1 cellular context compared by ENCODE assay signal in the genomic region with DNA sequence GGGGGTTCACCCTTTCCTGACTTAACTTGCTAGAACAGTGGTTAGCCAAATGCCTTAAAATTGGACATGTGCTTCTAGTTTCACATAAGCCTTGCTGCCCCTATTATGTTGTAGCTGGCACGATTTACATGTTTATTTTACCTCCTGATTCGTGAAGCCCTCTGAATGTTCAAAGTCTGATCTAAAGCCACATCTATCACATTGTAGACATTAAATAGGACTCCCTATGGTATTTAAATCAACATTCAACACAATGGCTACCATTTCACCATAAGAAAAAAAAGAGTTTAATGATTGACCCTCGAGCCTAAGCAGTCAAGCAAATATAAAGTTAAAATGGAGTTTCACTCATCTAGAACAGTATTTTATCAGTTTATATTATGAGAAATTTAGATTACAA.
A peak's percentile ranks its signal among the peaks of the same experiment; 100 is the strongest.
TF ChIP-seq lines count a peak whose summit lies in the region.

No MANE protein-coding gene starts in this region.

TF ChIP-seq in HEK293, 187 proteins besides CTCF, POLR2A, EP300 and RAD21 (continued from another document):
- TF ChIP-seq, protein P1, sequence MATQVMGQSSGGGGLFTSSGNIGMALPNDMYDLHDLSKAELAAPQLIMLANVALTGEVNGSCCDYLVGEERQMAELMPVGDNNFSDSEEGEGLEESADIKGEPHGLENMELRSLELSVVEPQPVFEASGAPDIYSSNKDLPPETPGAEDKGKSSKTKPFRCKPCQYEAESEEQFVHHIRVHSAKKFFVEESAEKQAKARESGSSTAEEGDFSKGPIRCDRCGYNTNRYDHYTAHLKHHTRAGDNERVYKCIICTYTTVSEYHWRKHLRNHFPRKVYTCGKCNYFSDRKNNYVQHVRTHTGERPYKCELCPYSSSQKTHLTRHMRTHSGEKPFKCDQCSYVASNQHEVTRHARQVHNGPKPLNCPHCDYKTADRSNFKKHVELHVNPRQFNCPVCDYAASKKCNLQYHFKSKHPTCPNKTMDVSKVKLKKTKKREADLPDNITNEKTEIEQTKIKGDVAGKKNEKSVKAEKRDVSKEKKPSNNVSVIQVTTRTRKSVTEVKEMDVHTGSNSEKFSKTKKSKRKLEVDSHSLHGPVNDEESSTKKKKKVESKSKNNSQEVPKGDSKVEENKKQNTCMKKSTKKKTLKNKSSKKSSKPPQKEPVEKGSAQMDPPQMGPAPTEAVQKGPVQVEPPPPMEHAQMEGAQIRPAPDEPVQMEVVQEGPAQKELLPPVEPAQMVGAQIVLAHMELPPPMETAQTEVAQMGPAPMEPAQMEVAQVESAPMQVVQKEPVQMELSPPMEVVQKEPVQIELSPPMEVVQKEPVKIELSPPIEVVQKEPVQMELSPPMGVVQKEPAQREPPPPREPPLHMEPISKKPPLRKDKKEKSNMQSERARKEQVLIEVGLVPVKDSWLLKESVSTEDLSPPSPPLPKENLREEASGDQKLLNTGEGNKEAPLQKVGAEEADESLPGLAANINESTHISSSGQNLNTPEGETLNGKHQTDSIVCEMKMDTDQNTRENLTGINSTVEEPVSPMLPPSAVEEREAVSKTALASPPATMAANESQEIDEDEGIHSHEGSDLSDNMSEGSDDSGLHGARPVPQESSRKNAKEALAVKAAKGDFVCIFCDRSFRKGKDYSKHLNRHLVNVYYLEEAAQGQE (tag by site-specific recombination; IDR thresholded peaks at IDR 0.05): no peak
- TF ChIP-seq ZNF664 (tag by site-specific recombination; IDR thresholded peaks at IDR 0.05): no peak
- TF ChIP-seq ZSCAN23 (tag by site-specific recombination; IDR thresholded peaks at IDR 0.05): no peak
- TF ChIP-seq, protein P2, sequence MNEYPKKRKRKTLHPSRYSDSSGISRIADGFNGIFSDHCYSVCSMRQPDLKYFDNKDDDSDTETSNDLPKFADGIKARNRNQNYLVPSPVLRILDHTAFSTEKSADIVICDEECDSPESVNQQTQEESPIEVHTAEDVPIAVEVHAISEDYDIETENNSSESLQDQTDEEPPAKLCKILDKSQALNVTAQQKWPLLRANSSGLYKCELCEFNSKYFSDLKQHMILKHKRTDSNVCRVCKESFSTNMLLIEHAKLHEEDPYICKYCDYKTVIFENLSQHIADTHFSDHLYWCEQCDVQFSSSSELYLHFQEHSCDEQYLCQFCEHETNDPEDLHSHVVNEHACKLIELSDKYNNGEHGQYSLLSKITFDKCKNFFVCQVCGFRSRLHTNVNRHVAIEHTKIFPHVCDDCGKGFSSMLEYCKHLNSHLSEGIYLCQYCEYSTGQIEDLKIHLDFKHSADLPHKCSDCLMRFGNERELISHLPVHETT (tag by site-specific recombination; IDR thresholded peaks at IDR 0.05): no peak
- TF ChIP-seq, protein P3, sequence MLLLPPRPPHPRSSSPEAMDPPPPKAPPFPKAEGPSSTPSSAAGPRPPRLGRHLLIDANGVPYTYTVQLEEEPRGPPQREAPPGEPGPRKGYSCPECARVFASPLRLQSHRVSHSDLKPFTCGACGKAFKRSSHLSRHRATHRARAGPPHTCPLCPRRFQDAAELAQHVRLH (tag by site-specific recombination; IDR thresholded peaks at IDR 0.05): no peak
- TF ChIP-seq SCRT1 (tag by site-specific recombination; IDR thresholded peaks at IDR 0.05; ENCODE audit: borderline replicate concordance): no peak
- TF ChIP-seq ZNF623 (tag by site-specific recombination; IDR thresholded peaks at IDR 0.05): no peak
- TF ChIP-seq, protein P4, sequence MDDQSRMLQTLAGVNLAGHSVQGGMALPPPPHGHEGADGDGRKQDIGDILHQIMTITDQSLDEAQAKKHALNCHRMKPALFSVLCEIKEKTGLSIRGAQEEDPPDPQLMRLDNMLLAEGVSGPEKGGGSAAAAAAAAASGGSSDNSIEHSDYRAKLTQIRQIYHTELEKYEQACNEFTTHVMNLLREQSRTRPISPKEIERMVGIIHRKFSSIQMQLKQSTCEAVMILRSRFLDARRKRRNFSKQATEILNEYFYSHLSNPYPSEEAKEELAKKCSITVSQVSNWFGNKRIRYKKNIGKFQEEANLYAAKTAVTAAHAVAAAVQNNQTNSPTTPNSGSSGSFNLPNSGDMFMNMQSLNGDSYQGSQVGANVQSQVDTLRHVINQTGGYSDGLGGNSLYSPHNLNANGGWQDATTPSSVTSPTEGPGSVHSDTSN (CRISPR knock-in tag; IDR thresholded peaks at IDR 0.05): no peak
- TF ChIP-seq ZNF133 (tag by site-specific recombination; IDR thresholded peaks at IDR 0.05): no peak
- no peak for TF ChIP-seq ZNF391 (tag by site-specific recombination; IDR thresholded peaks at IDR 0.05; ENCODE audit: borderline replicate concordance, low read depth)
- TF ChIP-seq ZNF202 (tag by site-specific recombination; IDR thresholded peaks at IDR 0.05; ENCODE audit: borderline replicate concordance): no peak
- TF ChIP-seq, protein P5, sequence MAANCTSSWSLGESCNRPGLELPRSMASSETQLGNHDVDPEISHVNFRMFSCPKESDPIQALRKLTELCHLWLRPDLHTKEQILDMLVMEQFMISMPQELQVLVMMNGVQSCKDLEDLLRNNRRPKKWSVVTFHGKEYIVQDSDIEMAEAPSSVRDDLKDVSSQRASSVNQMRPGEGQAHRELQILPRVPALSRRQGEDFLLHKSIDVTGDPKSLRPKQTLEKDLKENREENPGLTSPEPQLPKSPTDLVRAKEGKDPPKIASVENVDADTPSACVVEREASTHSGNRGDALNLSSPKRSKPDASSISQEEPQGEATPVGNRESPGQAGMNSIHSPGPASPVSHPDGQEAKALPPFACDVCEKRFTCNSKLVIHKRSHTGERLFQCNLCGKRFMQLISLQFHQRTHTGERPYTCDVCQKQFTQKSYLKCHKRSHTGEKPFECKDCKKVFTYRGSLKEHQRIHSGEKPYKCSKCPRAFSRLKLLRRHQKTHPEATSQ (tag by site-specific recombination; IDR thresholded peaks at IDR 0.05): no peak
- TF ChIP-seq, protein P6, sequence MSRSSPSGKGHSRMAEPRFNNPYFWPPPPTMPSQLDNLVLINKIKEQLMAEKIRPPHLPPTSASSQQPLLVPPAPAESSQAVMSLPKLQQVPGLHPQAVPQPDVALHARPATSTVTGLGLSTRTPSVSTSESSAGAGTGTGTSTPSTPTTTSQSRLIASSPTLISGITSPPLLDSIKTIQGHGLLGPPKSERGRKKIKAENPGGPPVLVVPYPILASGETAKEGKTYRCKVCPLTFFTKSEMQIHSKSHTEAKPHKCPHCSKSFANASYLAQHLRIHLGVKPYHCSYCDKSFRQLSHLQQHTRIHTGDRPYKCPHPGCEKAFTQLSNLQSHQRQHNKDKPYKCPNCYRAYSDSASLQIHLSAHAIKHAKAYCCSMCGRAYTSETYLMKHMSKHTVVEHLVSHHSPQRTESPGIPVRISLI (tag by site-specific recombination; IDR thresholded peaks at IDR 0.05): no peak
- no peak for TF ChIP-seq ZNF423 (tag by site-specific recombination; IDR thresholded peaks at IDR 0.05)
- TF ChIP-seq TRIM28 (IDR thresholded peaks at IDR 0.05; ENCODE audit: borderline replicate concordance, low read length): no peak
- no peak for TF ChIP-seq ZBTB8A (tag by site-specific recombination; IDR thresholded peaks at IDR 0.05)
- TF ChIP-seq ZNF16 (tag by site-specific recombination; IDR thresholded peaks at IDR 0.05; ENCODE audit: low read depth): no peak
- TF ChIP-seq, protein P7, sequence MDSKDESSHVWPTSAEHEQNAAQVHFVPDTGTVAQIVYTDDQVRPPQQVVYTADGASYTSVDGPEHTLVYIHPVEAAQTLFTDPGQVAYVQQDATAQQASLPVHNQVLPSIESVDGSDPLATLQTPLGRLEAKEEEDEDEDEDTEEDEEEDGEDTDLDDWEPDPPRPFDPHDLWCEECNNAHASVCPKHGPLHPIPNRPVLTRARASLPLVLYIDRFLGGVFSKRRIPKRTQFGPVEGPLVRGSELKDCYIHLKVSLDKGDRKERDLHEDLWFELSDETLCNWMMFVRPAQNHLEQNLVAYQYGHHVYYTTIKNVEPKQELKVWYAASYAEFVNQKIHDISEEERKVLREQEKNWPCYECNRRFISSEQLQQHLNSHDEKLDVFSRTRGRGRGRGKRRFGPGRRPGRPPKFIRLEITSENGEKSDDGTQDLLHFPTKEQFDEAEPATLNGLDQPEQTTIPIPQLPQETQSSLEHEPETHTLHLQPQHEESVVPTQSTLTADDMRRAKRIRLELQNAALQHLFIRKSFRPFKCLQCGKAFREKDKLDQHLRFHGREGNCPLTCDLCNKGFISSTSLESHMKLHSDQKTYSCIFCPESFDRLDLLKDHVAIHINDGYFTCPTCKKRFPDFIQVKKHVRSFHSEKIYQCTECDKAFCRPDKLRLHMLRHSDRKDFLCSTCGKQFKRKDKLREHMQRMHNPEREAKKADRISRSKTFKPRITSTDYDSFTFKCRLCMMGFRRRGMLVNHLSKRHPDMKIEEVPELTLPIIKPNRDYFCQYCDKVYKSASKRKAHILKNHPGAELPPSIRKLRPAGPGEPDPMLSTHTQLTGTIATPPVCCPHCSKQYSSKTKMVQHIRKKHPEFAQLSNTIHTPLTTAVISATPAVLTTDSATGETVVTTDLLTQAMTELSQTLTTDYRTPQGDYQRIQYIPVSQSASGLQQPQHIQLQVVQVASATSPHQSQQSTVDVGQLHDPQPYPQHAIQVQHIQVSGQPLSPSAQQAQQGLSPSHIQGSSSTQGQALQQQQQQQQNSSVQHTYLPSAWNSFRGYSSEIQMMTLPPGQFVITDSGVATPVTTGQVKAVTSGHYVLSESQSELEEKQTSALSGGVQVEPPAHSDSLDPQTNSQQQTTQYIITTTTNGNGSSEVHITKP (tag by site-specific recombination; IDR thresholded peaks at IDR 0.05): no peak
- no peak for TF ChIP-seq ZNF169 (tag by site-specific recombination; IDR thresholded peaks at IDR 0.05)
- TF ChIP-seq, protein P8, sequence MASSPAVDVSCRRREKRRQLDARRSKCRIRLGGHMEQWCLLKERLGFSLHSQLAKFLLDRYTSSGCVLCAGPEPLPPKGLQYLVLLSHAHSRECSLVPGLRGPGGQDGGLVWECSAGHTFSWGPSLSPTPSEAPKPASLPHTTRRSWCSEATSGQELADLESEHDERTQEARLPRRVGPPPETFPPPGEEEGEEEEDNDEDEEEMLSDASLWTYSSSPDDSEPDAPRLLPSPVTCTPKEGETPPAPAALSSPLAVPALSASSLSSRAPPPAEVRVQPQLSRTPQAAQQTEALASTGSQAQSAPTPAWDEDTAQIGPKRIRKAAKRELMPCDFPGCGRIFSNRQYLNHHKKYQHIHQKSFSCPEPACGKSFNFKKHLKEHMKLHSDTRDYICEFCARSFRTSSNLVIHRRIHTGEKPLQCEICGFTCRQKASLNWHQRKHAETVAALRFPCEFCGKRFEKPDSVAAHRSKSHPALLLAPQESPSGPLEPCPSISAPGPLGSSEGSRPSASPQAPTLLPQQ (tag by site-specific recombination; IDR thresholded peaks at IDR 0.05): no peak
- TF ChIP-seq GLIS1 (tag by site-specific recombination; IDR thresholded peaks at IDR 0.05): peak; percentile 97
- peak; percentile 86 for TF ChIP-seq ZNF843 (tag by site-specific recombination; IDR thresholded peaks at IDR 0.05)
- no peak for TF ChIP-seq ZXDB (tag by site-specific recombination; IDR thresholded peaks at IDR 0.05)
- no peak for TF ChIP-seq ZNF529 (tag by site-specific recombination; IDR thresholded peaks at IDR 0.05; ENCODE audit: insufficient replicate concordance)
- no peak for TF ChIP-seq ZNF114 (tag by site-specific recombination; IDR thresholded peaks at IDR 0.05)
- no peak for TF ChIP-seq ZNF610 (tag by site-specific recombination; IDR thresholded peaks at IDR 0.05; ENCODE audit: borderline replicate concordance)
- no peak for TF ChIP-seq ZNF140 (tag by site-specific recombination; IDR thresholded peaks at IDR 0.05)
- TF ChIP-seq ZNF555 (tag by site-specific recombination; conservative IDR thresholded peaks at IDR 0.05): no peak
- no peak for TF ChIP-seq ZNF785 (tag by site-specific recombination; IDR thresholded peaks at IDR 0.05)
- TF ChIP-seq SCRT2 (tag by site-specific recombination; IDR thresholded peaks at IDR 0.05): no peak
- TF ChIP-seq ZBTB7A (tag by site-specific recombination; IDR thresholded peaks at IDR 0.05; ENCODE audit: low read depth): no peak
- TF ChIP-seq ZFP69B (tag by site-specific recombination; IDR thresholded peaks at IDR 0.05): no peak
- peak; percentile 19; the same call in 1 of the 2 replicates for TF ChIP-seq TCF7L2 (IDR thresholded peaks at IDR 0.05; ENCODE audit: borderline replicate concordance, low read depth, low read length)
- no peak for TF ChIP-seq ZNF394 (tag by site-specific recombination; IDR thresholded peaks at IDR 0.05; ENCODE audit: borderline replicate concordance)
- no peak for TF ChIP-seq ZNF404 (tag by site-specific recombination; IDR thresholded peaks at IDR 0.05)
- TF ChIP-seq FEZF1 (tag by site-specific recombination; IDR thresholded peaks at IDR 0.05): peak; percentile 69
TF ChIP-seq in HEK293: peak in this region for 8.
